In the genomic region with DNA sequence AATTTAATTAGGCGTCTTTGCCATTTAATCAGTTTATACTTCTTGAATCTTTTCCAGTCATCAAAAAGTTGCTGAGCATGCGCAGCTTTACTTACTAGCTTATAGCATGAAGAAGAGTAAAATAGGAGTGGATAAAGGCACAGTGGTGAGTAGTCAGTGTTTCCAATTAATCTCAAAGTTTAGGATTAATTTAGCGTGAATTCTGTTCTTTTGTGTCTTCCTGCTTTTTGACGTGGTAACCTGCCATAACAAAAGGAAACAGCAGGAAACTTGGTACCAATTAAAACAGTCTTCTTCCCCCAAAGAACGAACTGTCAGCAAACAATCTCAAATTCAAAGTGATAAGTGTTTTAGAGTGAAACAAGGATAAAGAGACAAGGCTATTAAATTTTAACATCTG, we compare ENCODE assay signal across 34 cellular contexts.
"Had no signal": no experiment of that assay in that cellular context is flagged by ENCODE, and none has a peak within 500 bp of the region (broad histone marks: within the 10 kb centered on the region; RNA-seq: fewer than 3 reads in every experiment).

No MANE protein-coding gene starts in this region.

- H3K9me3 Mint-ChIP-seq: activated CD4-positive, alpha-beta memory T cell treated with anti-CD3 and anti-CD28 coated beads, Interleukin-2, amount 10 ng/mL, durations not matched to agents 7 days and 5 days; activated naive CD8-positive, alpha-beta T cell treated with anti-CD3 and anti-CD28 coated beads for 36 hours; activated T-cell treated with anti-CD3 and anti-CD28 coated beads, Interleukin-2, amount 50 U/mL, for 72 hours; activated T-helper 17 cell treated with anti-CD3 and anti-CD28 coated beads, Interleukin-2, amount 50 U/mL, for 72 hours; central memory CD8-positive, alpha-beta T cell had no signal

- H3K27me3 Mint-ChIP-seq: activated CD4-positive, alpha-beta memory T cell treated with anti-CD3 and anti-CD28 coated beads, Interleukin-2, amount 10 ng/mL, durations not matched to agents 7 days and 5 days; activated naive CD8-positive, alpha-beta T cell treated with anti-CD3 and anti-CD28 coated beads for 36 hours; activated T-helper 17 cell treated with anti-CD3 and anti-CD28 coated beads, Interleukin-2, amount 50 U/mL, for 72 hours; central memory CD8-positive, alpha-beta T cell; T-cell; T-helper 17 cell had no signal

- H3K27ac ChIP-seq: ascending aorta, cardiac muscle cell, SJSA1, WERI-Rb-1 had no signal

- DNase-seq: activated CD4-positive, alpha-beta memory T cell treated with anti-CD3 and anti-CD28 coated beads, Interleukin-2, amount 10 ng/mL, durations not matched to agents 7 days and 5 days; activated CD4-positive, alpha-beta T cell treated with anti-CD3 and anti-CD28 coated beads for 1 hour; activated CD4-positive, alpha-beta T cell treated with anti-CD3 and anti-CD28 coated beads for 48 hours; activated CD4-positive, CD25-positive, alpha-beta regulatory T cell; activated effector memory CD4-positive, alpha-beta T cell treated with anti-CD3 and anti-CD28 coated beads, Interleukin-2, amount 50 U/mL, for 16 hours; activated naive CD4-positive, alpha-beta T cell; activated naive CD4-positive, alpha-beta T cell treated with anti-CD3 and anti-CD28 coated beads, Interleukin-2, amount 50 U/mL, for 16 hours; activated naive CD8-positive, alpha-beta T cell treated with anti-CD3 and anti-CD28 coated beads for 36 hours; activated T-cell treated with anti-CD3 and anti-CD28 coated beads, Interleukin-2, amount 50 U/mL, for 1 hour; activated T-cell treated with anti-CD3 and anti-CD28 coated beads, Interleukin-2, amount 50 U/mL, for 72 hours; amygdala; Kasumi-1; KBM-7; MG63; NCI-H1048; NCI-H1105 treated with DMSO at 0.1 percent for 48 hours; NCI-H1436; NCI-H187; NCI-H2029 treated with DMSO at 0.1 percent for 48 hours; NCI-H2171 treated with DMSO at 0.1 percent for 48 hours; NCI-H226; NCI-H446 treated with DMSO at 0.1 percent for 48 hours; NCI-H524; SHP77; T-cell; T-helper 17 cell; WERI-Rb-1 had no signal

- H3K36me3 ChIP-seq: ascending aorta, cardiac muscle cell, MG63, SJSA1, WERI-Rb-1 had no signal

- H3K4me3 Mint-ChIP-seq: activated CD4-positive, alpha-beta memory T cell treated with anti-CD3 and anti-CD28 coated beads, Interleukin-2, amount 10 ng/mL, durations not matched to agents 7 days and 5 days; activated naive CD8-positive, alpha-beta T cell treated with anti-CD3 and anti-CD28 coated beads for 36 hours; activated T-cell treated with anti-CD3 and anti-CD28 coated beads, Interleukin-2, amount 50 U/mL, for 72 hours; activated T-helper 17 cell treated with anti-CD3 and anti-CD28 coated beads, Interleukin-2, amount 50 U/mL, for 72 hours; central memory CD8-positive, alpha-beta T cell; T-cell; T-helper 17 cell had no signal

- H3K4me1 Mint-ChIP-seq: activated CD4-positive, alpha-beta memory T cell treated with anti-CD3 and anti-CD28 coated beads, Interleukin-2, amount 10 ng/mL, durations not matched to agents 7 days and 5 days had no signal

- H3K4me3 ChIP-seq: ascending aorta, cardiac muscle cell, MG63, SJSA1 had no signal

- H3K9me3 ChIP-seq: ascending aorta, MG63, SJSA1 had no signal

- H3K27ac Mint-ChIP-seq: activated CD4-positive, alpha-beta memory T cell treated with anti-CD3 and anti-CD28 coated beads, Interleukin-2, amount 10 ng/mL, durations not matched to agents 7 days and 5 days; activated naive CD8-positive, alpha-beta T cell treated with anti-CD3 and anti-CD28 coated beads for 36 hours; activated T-cell treated with anti-CD3 and anti-CD28 coated beads, Interleukin-2, amount 50 U/mL, for 72 hours; activated T-helper 17 cell treated with anti-CD3 and anti-CD28 coated beads, Interleukin-2, amount 50 U/mL, for 72 hours; T-cell; T-helper 17 cell had no signal

- H3K4me1 ChIP-seq: ascending aorta, SJSA1 had no signal

- H3K27me3 ChIP-seq: ascending aorta, cardiac muscle cell, MG63, SJSA1 had no signal

- ATAC-seq: activated T-cell treated with anti-CD3 and anti-CD28 coated beads, Interleukin-2, amount 50 U/mL, for 72 hours; activated T-helper 17 cell treated with anti-CD3 and anti-CD28 coated beads, Interleukin-2, amount 50 U/mL, for 72 hours; Panc1; SK-N-SH treated with all-trans-retinoic acid at 6 μM for 48 hours; T-cell; T-helper 17 cell had no signal
